Comparison of ENCODE assay signal across 23 cellular contexts in genomic region chr19:44894946-44895345, GRCh38. TPM values are rescaled to one million over a fixed set of nuclear protein-coding genes. Genes with fewer than 3 reads are reported as not detected.
DNase-seq lines count a peak whose midpoint lies in the region; ATAC-seq and TF ChIP-seq lines count a peak whose summit lies in the region.
"Had no signal": no experiment of that assay in that cellular context is flagged by ENCODE, and none has a peak within 500 bp of the region (broad histone marks: within the 10 kb centered on the region; RNA-seq: fewer than 3 reads in every experiment).

No MANE protein-coding gene starts in this region.

- CTCF ChIA-PET in activated CD4-positive, alpha-beta T cell treated with anti-CD3 and anti-CD28 coated beads for 36 hours (lab: Charles Lee): interaction anchor here (0.6 kb wide), 2 partner anchors 15 to 23 kb away, joined by 3 read pairs; no protein-coding TSS in a partner anchor
- CTCF ChIA-PET in Caco-2 (lab: Charles Lee): interaction anchor here (1.0 kb wide), 1 partner anchor 11 kb away, joined by 3 read pairs; the partner anchor contains the start of gene APOE

- POLR2A ChIA-PET in activated CD4-positive, alpha-beta T cell treated with anti-CD3 and anti-CD28 coated beads for 36 hours (lab: Charles Lee): no interaction called here
- POLR2A ChIA-PET in Caco-2 (lab: Charles Lee): interaction anchor here (0.5 to 0.8 kb wide), 2 partner anchors 11 kb away, joined by 3 to 4 read pairs; no protein-coding TSS in a partner anchor
- POLR2A ChIA-PET in activated naive CD8-positive, alpha-beta T cell treated with anti-CD3 and anti-CD28 coated beads, Interleukin-2, amount 10 ng/mL, durations not matched to agents 7 days and 5 days (lab: Charles Lee): no interaction called here

- TF ChIP-seq CTCF in Caco-2 (IDR thresholded peaks at IDR 0.05; ENCODE audit: insufficient read depth in 1 of 2, low read depth in 1 of 2, low read length in 1 of 2, severe bottlenecking in 1 of 2, unreplicated experiment in 1 of 2): no peak
- no peak for TF ChIP-seq CTCF in neural crest cell (conservative IDR thresholded peaks at IDR 0.05)

- no peak for ATAC-seq in activated CD4-positive, alpha-beta T cell treated with anti-CD3 and anti-CD28 coated beads for 36 hours
- ATAC-seq in activated naive CD8-positive, alpha-beta T cell treated with anti-CD3 and anti-CD28 coated beads, Interleukin-2, amount 10 ng/mL, durations not matched to agents 7 days and 5 days (ENCODE audit: low read depth): no peak
- no peak for ATAC-seq in sciatic nerve

- 71 to 78% methylated on average over 9 of the region's 9 CpGs for WGBS in GM23248 (ENCODE audit: low coverage in 1 of 2, low lambda C conversion rate in 2 of 2, missing lambda C conversion rate in 2 of 2), 2 experiments

- H3K4me2 ChIP-seq in GM23248 (ENCODE audit: unreplicated experiment): no peak overlapping the region

- H3K4me3 Mint-ChIP-seq in activated CD4-positive, alpha-beta T cell treated with anti-CD3 and anti-CD28 coated beads for 36 hours: no peak overlapping the region
- H3K4me3 Mint-ChIP-seq in Caco-2 (ENCODE audit: unreplicated experiment): no peak overlapping the region
- H3K4me3 Mint-ChIP-seq in activated naive CD8-positive, alpha-beta T cell treated with anti-CD3 and anti-CD28 coated beads, Interleukin-2, amount 10 ng/mL, durations not matched to agents 7 days and 5 days: no peak overlapping the region
- peak overlapping the region; percentile 62 for H3K4me3 Mint-ChIP-seq in neural crest cell

- H3K27ac Mint-ChIP-seq in activated CD4-positive, alpha-beta T cell treated with anti-CD3 and anti-CD28 coated beads for 36 hours: peak overlapping the region; percentile 29
- peak overlapping the region; percentile 61 for H3K27ac Mint-ChIP-seq in Caco-2 (ENCODE audit: unreplicated experiment)
- peak overlapping the region; percentile 57 for H3K27ac Mint-ChIP-seq in activated naive CD8-positive, alpha-beta T cell treated with anti-CD3 and anti-CD28 coated beads, Interleukin-2, amount 10 ng/mL, durations not matched to agents 7 days and 5 days
- H3K27ac Mint-ChIP-seq in neural crest cell (ENCODE audit: unreplicated experiment): no peak overlapping the region

- H3K79me2 ChIP-seq in GM23248 (ENCODE audit: insufficient read depth): peaks cover 49% of the 10 kb centered on the region

- H3K4me1 ChIP-seq in Caco-2: peaks cover 9% of the 10 kb centered on the region
- peaks cover 5% of the 10 kb centered on the region for H3K4me1 ChIP-seq in GM23248 (ENCODE audit: insufficient read depth)

- intact Hi-C loops in activated CD4-positive, alpha-beta T cell treated with anti-CD3 and anti-CD28 coated beads for 36 hours (cut with DNase I, micrococcal nuclease): loop anchor here in 1 of 2 experiments (5.0 kb wide), 1 partner anchor 612 kb away; the partner anchor contains the start of gene VASP
- intact Hi-C loops in Caco-2 (cut with micrococcal nuclease; ENCODE audit: unreplicated experiment): no loop called here
- intact Hi-C loops in sciatic nerve (cut with DNase I): no loop called here

- in situ Hi-C loops in GM23248 (cut with MboI): no loop called here

- no peaks in the 10 kb centered on the region for H3K27me3 ChIP-seq in Caco-2 (replicated peaks; ENCODE audit: control insufficient read depth, insufficient read depth, low read length)
- H3K27me3 ChIP-seq in GM23248 (replicated peaks; ENCODE audit: insufficient read depth): no peaks in the 10 kb centered on the region

- DNase-seq in activated CD4-positive, alpha-beta T cell treated with anti-CD3 and anti-CD28 coated beads for 36 hours: no peak
- no peak for DNase-seq in activated CD4-positive, alpha-beta T cell treated with anti-CD3 and anti-CD28 coated beads, Interleukin-2, amount 50 U/mL, for 48 hours
- no peak for DNase-seq in Caco-2
- DNase-seq in activated naive CD8-positive, alpha-beta T cell treated with anti-CD3 and anti-CD28 coated beads, Interleukin-2, amount 10 ng/mL, durations not matched to agents 7 days and 5 days: no peak
- no peak for DNase-seq in neural crest cell (ENCODE audit: low read depth, low spot score)
- DNase-seq in sciatic nerve (ENCODE audit: low spot score): no peak
- DNase-seq in NCI-H2029 (lab: John Stamatoyannopoulos, UW): no peak
- no peak for DNase-seq in GM23248
- DNase-seq: AML-193, COR-L47, DMS153, GDM1, KG1, NCI-H1105 treated with DMSO at 0.1 percent for 48 hours, NCI-H187, NCI-H226, NCI-H524, NCI-H82, OCI-M1, SHP77 had no signal

- H3K27me3 Mint-ChIP-seq in activated CD4-positive, alpha-beta T cell treated with anti-CD3 and anti-CD28 coated beads for 36 hours: no peaks in the 10 kb centered on the region
- H3K27me3 Mint-ChIP-seq in Caco-2 (ENCODE audit: insufficient read depth, unreplicated experiment): no peaks in the 10 kb centered on the region
- H3K27me3 Mint-ChIP-seq in activated naive CD8-positive, alpha-beta T cell treated with anti-CD3 and anti-CD28 coated beads, Interleukin-2, amount 10 ng/mL, durations not matched to agents 7 days and 5 days: no peaks in the 10 kb centered on the region
- peaks cover 2% of the 10 kb centered on the region for H3K27me3 Mint-ChIP-seq in neural crest cell (ENCODE audit: low read depth)

- H3K36me3 ChIP-seq in Caco-2 (ENCODE audit: control insufficient read depth, insufficient read depth, low read length) (peaks cover 16% of the 10 kb centered on the region), GM23248 (ENCODE audit: low read depth) (no peaks in the 10 kb centered on the region)

- H3K9ac ChIP-seq in GM23248: no peak overlapping the region

- H3K36me3 Mint-ChIP-seq in activated CD4-positive, alpha-beta T cell treated with anti-CD3 and anti-CD28 coated beads for 36 hours (ENCODE audit: low read depth): peaks cover 57% of the 10 kb centered on the region
- H3K36me3 Mint-ChIP-seq in Caco-2 (ENCODE audit: insufficient read depth, unreplicated experiment) (peaks cover 100% of the 10 kb centered on the region), neural crest cell (ENCODE audit: low read depth) (peaks cover 14% of the 10 kb centered on the region)
- H3K36me3 Mint-ChIP-seq in activated naive CD8-positive, alpha-beta T cell treated with anti-CD3 and anti-CD28 coated beads, Interleukin-2, amount 10 ng/mL, durations not matched to agents 7 days and 5 days: peaks cover 17% of the 10 kb centered on the region

- H3K4me3 ChIP-seq in Caco-2 (ENCODE audit: low read depth, low read length): no peak overlapping the region
- H3K4me3 ChIP-seq in GM23248: no peak overlapping the region

- no peak overlapping the region for H2AFZ ChIP-seq in GM23248

- H3K9me3 Mint-ChIP-seq in activated CD4-positive, alpha-beta T cell treated with anti-CD3 and anti-CD28 coated beads for 36 hours (ENCODE audit: low read depth): no peaks in the 10 kb centered on the region
- H3K9me3 Mint-ChIP-seq in Caco-2 (ENCODE audit: unreplicated experiment): no peaks in the 10 kb centered on the region
- no peaks in the 10 kb centered on the region for H3K9me3 Mint-ChIP-seq in activated naive CD8-positive, alpha-beta T cell treated with anti-CD3 and anti-CD28 coated beads, Interleukin-2, amount 10 ng/mL, durations not matched to agents 7 days and 5 days
- H3K9me3 Mint-ChIP-seq in neural crest cell: peaks cover 3% of the 10 kb centered on the region

- no peaks in the 10 kb centered on the region for H3K9me2 ChIP-seq in GM23248 (ENCODE audit: insufficient read depth)

- peaks cover 26% of the 10 kb centered on the region for H3K4me1 Mint-ChIP-seq in activated CD4-positive, alpha-beta T cell treated with anti-CD3 and anti-CD28 coated beads for 36 hours
- H3K4me1 Mint-ChIP-seq in Caco-2 (ENCODE audit: low read depth, unreplicated experiment): peaks cover 4% of the 10 kb centered on the region
- peaks cover 23% of the 10 kb centered on the region for H3K4me1 Mint-ChIP-seq in activated naive CD8-positive, alpha-beta T cell treated with anti-CD3 and anti-CD28 coated beads, Interleukin-2, amount 10 ng/mL, durations not matched to agents 7 days and 5 days
- H3K4me1 Mint-ChIP-seq in neural crest cell: peaks cover 28% of the 10 kb centered on the region

- H3K27ac ChIP-seq in GM23248: no peak overlapping the region
- H3K27ac ChIP-seq: 22Rv1 had no signal

- H4K20me1 ChIP-seq in GM23248 (ENCODE audit: insufficient read depth): no peaks in the 10 kb centered on the region

- H3K9me3 ChIP-seq in Caco-2: no peaks in the 10 kb centered on the region
- no peaks in the 10 kb centered on the region for H3K9me3 ChIP-seq in GM23248 (ENCODE audit: low read depth)

- no TSS peak for BruUV-seq in Caco-2 (replicated peaks; lab: Mats Ljungman, UMichigan)

- H3F3A ChIP-seq in GM23248 (ENCODE audit: insufficient read depth): peaks cover 2% of the 10 kb centered on the region

RNA-seq across cellular contexts. Expression of gene TOMM40, which starts 3.9 kb away (rescaled TPM):
- total RNA-seq in activated CD4-positive, alpha-beta T cell treated with anti-CD3 and anti-CD28 coated beads for 36 hours: 100 to 1,000 TPM; 120 to 132 TPM
- total RNA-seq in Caco-2 (2022) (205 and 227 TPM in 2 replicates), neural crest cell (141 and 147 TPM in 2 replicates), sciatic nerve (29.1 TPM)
- total RNA-seq in activated naive CD8-positive, alpha-beta T cell treated with anti-CD3 and anti-CD28 coated beads, Interleukin-2, amount 10 ng/mL, durations not matched to agents 7 days and 5 days: 10 to 100 TPM; 50.3 to 53.5 TPM
- 52.9 and 72.5 TPM in 2 replicates for total RNA-seq in GM23248 (2014; rRNA removed; shearing (Covaris generic))
- 54.6 and 54.7 TPM in 2 replicates for polyA plus RNA-seq in GM23248 (2016; fragmentation: Nextera tagmentation; extraction: Ambion mirVana)

RNA-seq across cellular contexts. Expression of gene APOE, which starts 10.7 kb away (rescaled TPM):
- under 1 TPM; 0.55 to 0.70 TPM for total RNA-seq in activated CD4-positive, alpha-beta T cell treated with anti-CD3 and anti-CD28 coated beads for 36 hours
- 1,346 and 1,404 TPM in 2 replicates for total RNA-seq in Caco-2 (2022)
- 10 to 100 TPM; 10.5 to 12.9 TPM for total RNA-seq in activated naive CD8-positive, alpha-beta T cell treated with anti-CD3 and anti-CD28 coated beads, Interleukin-2, amount 10 ng/mL, durations not matched to agents 7 days and 5 days
- 12.2 and 13.1 TPM in 2 replicates for total RNA-seq in neural crest cell
- 79.3 TPM for total RNA-seq in sciatic nerve
- 0.76 TPM in 1 of 2 replicates, not detected in the other for total RNA-seq in GM23248 (2014; rRNA removed; shearing (Covaris generic))
- polyA plus RNA-seq in GM23248 (2016; fragmentation: Nextera tagmentation; extraction: Ambion mirVana): 0.60 and 0.87 TPM in 2 replicates

RNA-seq across cellular contexts. Expression of gene APOC1, which starts 19.5 kb away (rescaled TPM):
- 1 to 10 TPM; 2.8 to 2.9 TPM for total RNA-seq in activated CD4-positive, alpha-beta T cell treated with anti-CD3 and anti-CD28 coated beads for 36 hours
- total RNA-seq in Caco-2 (2022) (246 and 250 TPM in 2 replicates), neural crest cell (24.9 and 25.4 TPM in 2 replicates), sciatic nerve (29.0 TPM)
- 10 to 100 TPM; 11.6 to 12.7 TPM for total RNA-seq in activated naive CD8-positive, alpha-beta T cell treated with anti-CD3 and anti-CD28 coated beads, Interleukin-2, amount 10 ng/mL, durations not matched to agents 7 days and 5 days
- not detected in 2 replicates for total RNA-seq in GM23248 (2014; rRNA removed; shearing (Covaris generic))
- 0.49 TPM in 1 of 2 replicates, not detected in the other for polyA plus RNA-seq in GM23248 (2016; fragmentation: Nextera tagmentation; extraction: Ambion mirVana)

RNA-seq across cellular contexts. Expression of gene APOC4, which starts 47.1 kb away (rescaled TPM):
- total RNA-seq in activated CD4-positive, alpha-beta T cell treated with anti-CD3 and anti-CD28 coated beads for 36 hours: not detected
- total RNA-seq in Caco-2 (2022) (not detected in 2 replicates), neural crest cell (not detected in 2 replicates), sciatic nerve (not detected)
- total RNA-seq in activated naive CD8-positive, alpha-beta T cell treated with anti-CD3 and anti-CD28 coated beads, Interleukin-2, amount 10 ng/mL, durations not matched to agents 7 days and 5 days: not detected
- total RNA-seq in GM23248 (2014; rRNA removed; shearing (Covaris generic)): not detected in 2 replicates
- polyA plus RNA-seq in GM23248 (2016; fragmentation: Nextera tagmentation; extraction: Ambion mirVana): not detected in 2 replicates
- total RNA-seq: Daoy, H1 had no signal
- polyA plus RNA-seq: H1 had no signal

RNA-seq across cellular contexts. Expression of gene NECTIN2, which starts 48.8 kb away (rescaled TPM):
- under 1 TPM; 0.80 to 0.93 TPM for total RNA-seq in activated CD4-positive, alpha-beta T cell treated with anti-CD3 and anti-CD28 coated beads for 36 hours
- 257 and 258 TPM in 2 replicates for total RNA-seq in Caco-2 (2022)
- total RNA-seq in activated naive CD8-positive, alpha-beta T cell treated with anti-CD3 and anti-CD28 coated beads, Interleukin-2, amount 10 ng/mL, durations not matched to agents 7 days and 5 days: 1 to 10 TPM; 1.9 to 2.4 TPM
- 76.2 and 78.5 TPM in 2 replicates for total RNA-seq in neural crest cell
- total RNA-seq in sciatic nerve: 115 TPM
- 71.7 and 88.7 TPM in 2 replicates for total RNA-seq in GM23248 (2014; rRNA removed; shearing (Covaris generic))
- polyA plus RNA-seq in GM23248 (2016; fragmentation: Nextera tagmentation; extraction: Ambion mirVana): 60.5 and 63.0 TPM in 2 replicates

Comparison
In these comparisons a context has a peak if more than half of its experiments do, and no peak if none do; other contexts are left out.
1. RNA of gene APOE, which starts 10.7 kb away (total RNA-seq): 1,346 to 1,404 TPM in Caco-2; 79.3 TPM in sciatic nerve (single experiment), 12.2 to 13.1 TPM in neural crest cell, 10.5 to 12.9 TPM in activated naive CD8-positive, alpha-beta T cell treated with anti-CD3 and anti-CD28 coated beads, Interleukin-2, amount 10 ng/mL, durations not matched to agents 7 days and 5 days, 0.76 TPM in GM23248 and 0.55 to 0.70 TPM in activated CD4-positive, alpha-beta T cell treated with anti-CD3 and anti-CD28 coated beads for 36 hours; every median in the first group is over 10 times any median in the second.